In the genomic region with DNA sequence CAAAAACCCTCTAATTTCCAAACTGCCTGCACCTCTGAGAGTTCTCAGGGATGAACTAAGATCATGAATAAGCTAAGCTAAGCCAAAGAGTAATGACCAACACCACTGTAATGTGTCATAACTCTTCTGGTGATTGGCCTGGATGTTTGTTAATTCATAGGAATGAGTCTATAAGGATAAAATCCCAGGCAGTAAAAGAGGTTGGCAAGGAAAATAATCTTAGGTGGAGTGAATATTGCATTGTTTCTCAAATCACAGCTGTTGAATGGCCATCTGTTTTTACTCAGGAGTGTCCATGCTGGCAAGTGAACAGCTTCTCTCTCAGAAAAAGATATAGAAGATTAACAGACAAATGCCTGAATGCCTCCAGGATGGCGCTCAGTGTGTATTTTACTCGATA, we compare ENCODE assay signal across 11 cellular contexts.
DNase-seq lines count a peak whose midpoint lies in the region; ATAC-seq, FAIRE-seq and TF ChIP-seq lines count a peak whose summit lies in the region.
"Had no signal": no experiment of that assay in that cellular context is flagged by ENCODE, and none has a peak within 500 bp of the region (broad histone marks: within the 10 kb centered on the region; RNA-seq: fewer than 3 reads in every experiment).

No MANE protein-coding gene starts in this region.

- H3K4me3 ChIP-seq in ACC112 (ENCODE audit: low read depth, low read length) (no peak overlapping the region), astrocyte of the spinal cord (ENCODE audit: low read depth, low read length) (no peak overlapping the region), left ventricle myocardium inferior (no peak overlapping the region)

- ATAC-seq in HG03025 (IDR thresholded peaks at IDR 0.05; ENCODE audit: low FRiP score, unreplicated experiment), result no peak

- DNase-seq in H54 (ENCODE audit: insufficient read length, low spot score) (peak; percentile 11), astrocyte of the spinal cord (ENCODE audit: low read depth, low spot score) (peak; percentile 41), left ventricle myocardium inferior (no peak), ecto neural progenitor cell (ENCODE audit: low spot score) (no peak), GM19238 (ENCODE audit: insufficient read length, low spot score) (no peak)
- DNase-seq in activated naive CD4-positive, alpha-beta T cell (lab: John Stamatoyannopoulos, UW), result no peak
- DNase-seq: cortex of kidney; stimulated activated CD4-positive, alpha-beta T cell treated with anti-CD3 and anti-CD28 coated beads, Interleukin-2, amount 100 ng/mL, for 24 hours had no signal

- no peak for TF ChIP-seq CTCF in astrocyte of the spinal cord (IDR thresholded peaks at IDR 0.05; ENCODE audit: low read depth, low read length)
- no peak for TF ChIP-seq CTCF in left ventricle myocardium inferior (IDR thresholded peaks at IDR 0.05; ENCODE audit: borderline replicate concordance)

- H3K36me3 ChIP-seq in ACC112 (ENCODE audit: insufficient read depth, low read length), result no peaks in the 10 kb centered on the region
- no peaks in the 10 kb centered on the region for H3K36me3 ChIP-seq in left ventricle myocardium inferior

- H3K79me2 ChIP-seq in ACC112 (ENCODE audit: control insufficient read depth, insufficient read depth, low read length, unreplicated experiment), result no peaks in the 10 kb centered on the region
- H3K79me2 ChIP-seq: parathyroid adenoma had no signal

- H2AFZ ChIP-seq in ACC112 (ENCODE audit: low read length, unreplicated experiment), result peak overlapping the region; percentile 67
- H2AFZ ChIP-seq: parathyroid adenoma had no signal

- peaks cover 14% of the 10 kb centered on the region for H3K9me3 ChIP-seq in left ventricle myocardium inferior (replicated peaks)

- peak; percentile 65 for FAIRE-seq in H54 (lab: Jason Lieb, UNC)

- H3K27me3 ChIP-seq in ACC112 (ENCODE audit: insufficient read depth, low read length) (no peaks in the 10 kb centered on the region), left ventricle myocardium inferior (ENCODE audit: low read depth) (no peaks in the 10 kb centered on the region)

- in situ Hi-C loops in astrocyte of the spinal cord (cut with HindIII; ENCODE audit: low sequenced_read_pairs), result no loop called here

- no peak for TF ChIP-seq POLR2A in H54 (IDR thresholded peaks at IDR 0.05; ENCODE audit: low read depth, low read length)

- H3K27ac ChIP-seq in ACC112 (ENCODE audit: low read depth, low read length), result no peak overlapping the region
- peak overlapping the region; percentile 10 for H3K27ac ChIP-seq in left ventricle myocardium inferior (replicated peaks)
- H3K27ac ChIP-seq: parathyroid adenoma had no signal

- intact Hi-C loops in left ventricle myocardium inferior (cut with micrococcal nuclease), result no loop called here

- H3K4me1 ChIP-seq in ACC112 (ENCODE audit: control insufficient read depth, insufficient read depth, low read length, unreplicated experiment) (no peaks in the 10 kb centered on the region), left ventricle myocardium inferior (no peaks in the 10 kb centered on the region)

Comparison
In these comparisons a context has a peak if more than half of its experiments do, and no peak if none do; other contexts are left out.
1. DNase-seq: peak in H54 (single experiment) and astrocyte of the spinal cord (single experiment); none in left ventricle myocardium inferior (single experiment), activated naive CD4-positive, alpha-beta T cell (0 of 4), ecto neural progenitor cell (single experiment) and GM19238 (single experiment).